23 cellular contexts compared by ENCODE assay signal in the genomic region with DNA sequence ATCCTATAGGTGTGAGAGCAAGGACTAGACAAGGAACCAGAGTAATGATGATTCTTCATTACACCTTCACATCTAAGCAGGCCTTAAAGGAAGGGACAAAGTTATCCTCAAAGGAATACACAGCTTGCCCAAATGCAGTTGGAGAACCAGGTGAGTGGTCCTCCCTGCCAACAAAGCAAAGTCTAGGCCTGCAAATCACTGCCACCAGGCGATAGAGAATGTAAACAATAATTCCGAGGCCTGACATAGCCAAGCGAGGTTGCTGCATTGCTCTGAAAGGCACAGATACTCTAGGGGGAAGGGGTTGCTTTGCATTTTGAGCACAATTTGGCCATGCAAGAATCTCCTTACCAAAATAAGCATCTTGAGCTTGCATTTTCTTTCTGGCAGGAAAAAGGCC.
DNase-seq lines count a peak whose midpoint lies in the region; ATAC-seq, FAIRE-seq and TF ChIP-seq lines count a peak whose summit lies in the region.
"Had no signal": no experiment of that assay in that cellular context is flagged by ENCODE, and none has a peak within 500 bp of the region (broad histone marks: within the 10 kb centered on the region; RNA-seq: fewer than 3 reads in every experiment).

No MANE protein-coding gene starts in this region.

- TF ChIP-seq POLR2A in HepG2 (IDR thresholded peaks at IDR 0.05; ENCODE audit: insufficient read depth in 1 of 2, low read depth in 2 of 2, low read length in 2 of 2) (no peak), transverse colon (IDR thresholded peaks at IDR 0.05) (no peak)

- peaks cover 3% of the 10 kb centered on the region; the same call in 1 of the 2 replicates for H3K9me3 Mint-ChIP-seq in WTC11
- H3K9me3 Mint-ChIP-seq: HFFc6 had no signal

- H3K27me3 ChIP-seq in Loucy (ENCODE audit: insufficient read depth, low read length, poor library complexity, severe bottlenecking) = no peaks in the 10 kb centered on the region
- no peaks in the 10 kb centered on the region for H3K27me3 ChIP-seq in colonic mucosa
- no peaks in the 10 kb centered on the region; a peak in 1 of 5 replicates for H3K27me3 ChIP-seq in HepG2 (ENCODE audit: control insufficient read depth in 1 of 2, insufficient read depth in 2 of 2, low read length in 2 of 2)
- no peaks in the 10 kb centered on the region for H3K27me3 ChIP-seq in transverse colon
- H3K27me3 ChIP-seq: SJCRH30 had no signal

- H3K4me3 ChIP-seq in Loucy (ENCODE audit: low read length, poor library complexity, severe bottlenecking) = no peak overlapping the region
- H3K4me3 ChIP-seq in colonic mucosa = no peak overlapping the region
- no peak overlapping the region for H3K4me3 ChIP-seq in HepG2 (replicated peaks in 1 of 3; ENCODE audit: insufficient read depth in 1 of 3, low read depth in 2 of 3, low read length in 3 of 3)
- no peak overlapping the region for H3K4me3 ChIP-seq in transverse colon
- H3K4me3 ChIP-seq: SJCRH30 had no signal

- no peaks in the 10 kb centered on the region for H3K36me3 ChIP-seq in Loucy (ENCODE audit: insufficient read depth, low read length)
- H3K36me3 ChIP-seq in colonic mucosa = no peaks in the 10 kb centered on the region
- no peaks in the 10 kb centered on the region for H3K36me3 ChIP-seq in HepG2 (replicated peaks in 1 of 2; ENCODE audit: control insufficient read depth in 1 of 2, insufficient read depth in 2 of 2, low read length in 2 of 2)
- H3K36me3 ChIP-seq in transverse colon = no peaks in the 10 kb centered on the region
- H3K36me3 ChIP-seq: SJCRH30 had no signal

- in situ Hi-C loops in HepG2 (cut with HindIII; ENCODE audit: extremely low pct_ligation_motif_present, low pct_unique_long_range_greater_than_20kb) (no loop called here), transverse colon (cut with MboI; ENCODE audit: low pct_ligation_motif_present in 1 of 4, low pct_unique_long_range_greater_than_20kb in 1 of 4, low sequenced_read_pairs in 3 of 4) (no loop called here)

- FAIRE-seq in HepG2 (lab: Jason Lieb, UNC) = no peak
- FAIRE-seq: GM18507, GM19239, RCC 7860 had no signal

- H3K9ac ChIP-seq in Loucy (ENCODE audit: low read depth, low read length, poor library complexity, severe bottlenecking) (no peak overlapping the region), colonic mucosa (ENCODE audit: low read depth in 2 of 2, low read length in 2 of 2) (peak overlapping the region in 1 of 2 donors; percentile 40), HepG2 (ENCODE audit: insufficient read depth, low read depth, low read length) (no peak overlapping the region)

- H3K79me2 ChIP-seq in Loucy (ENCODE audit: insufficient read depth, low read length) = no peaks in the 10 kb centered on the region
- H3K79me2 ChIP-seq in HepG2 (ENCODE audit: insufficient read depth, low read length) = no peaks in the 10 kb centered on the region

- no TSS peak for BruUV-seq in HepG2 (replicated peaks; lab: Mats Ljungman, UMichigan)

- H3F3A ChIP-seq in Loucy (ENCODE audit: low read depth) = no peaks in the 10 kb centered on the region

- H3K36me3 Mint-ChIP-seq in WTC11 = no peaks in the 10 kb centered on the region
- H3K36me3 Mint-ChIP-seq: CD8-positive, alpha-beta T cell had no signal

- intact Hi-C loops in colonic mucosa (cut with DNase I) (no loop called here), HepG2 (cut with micrococcal nuclease; ENCODE audit: unreplicated experiment) (no loop called here), transverse colon (cut with DNase I; ENCODE audit: low total_unique reads) (no loop called here)

- no peak overlapping the region for H3K4me3 Mint-ChIP-seq in WTC11
- H3K4me3 Mint-ChIP-seq: CD8-positive, alpha-beta T cell; H9; HFFc6 had no signal

- H3K4me1 Mint-ChIP-seq in WTC11 = no peaks in the 10 kb centered on the region
- H3K4me1 Mint-ChIP-seq: H9 had no signal

- peaks cover 19% of the 10 kb centered on the region for H3K4me1 ChIP-seq in Loucy (ENCODE audit: insufficient read depth, low read length, poor library complexity, severe bottlenecking)
- H3K4me1 ChIP-seq in colonic mucosa = peaks cover 6% of the 10 kb centered on the region
- peaks cover 47% of the 10 kb centered on the region for H3K4me1 ChIP-seq in HepG2 (ENCODE audit: insufficient read depth, low read length)
- H3K4me1 ChIP-seq in transverse colon = peaks cover 4 to 42% (median 19%) of the 10 kb centered on the region in 4 donors

- CTCF ChIA-PET in HepG2 (lab: Yijun Ruan, JAX; ENCODE audit: low intra/inter-chr PET ratio, low total read pairs) = no interaction called here
- CTCF ChIA-PET in WTC11 (lab: Charles Lee) = no interaction called here

- 11% methylated on average over 3 of the region's 3 CpGs for WGBS in HepG2 (ENCODE audit: low lambda C conversion rate)
- 60% methylated on average over 3 of the region's 3 CpGs; no CpG with 5 or more reads in 1 of the 2 donors for WGBS in transverse colon (ENCODE audit: low coverage in 1 of 2), 2 donors

- H3K27ac ChIP-seq in colonic mucosa = peak overlapping the region; percentile 51
- H3K27ac ChIP-seq in HepG2 (ENCODE audit: extremely low read length, insufficient read depth, low read length) = no peak overlapping the region
- H3K27ac ChIP-seq in transverse colon = peak overlapping the region; percentile 43 to 78 (median 54)
- H3K27ac ChIP-seq: SJCRH30 had no signal

- DNase-seq in colonic mucosa = peak; percentile 40
- no peak for DNase-seq in HepG2 (ENCODE audit: low spot score)
- no peak for DNase-seq in transverse colon
- no peak for DNase-seq in GOT3 (lab: John Stamatoyannopoulos, UW)
- no peak for DNase-seq in iPS-NIHi11 (ENCODE audit: low spot score)
- DNase-seq in WTC11 (ENCODE audit: low spot score) = no peak
- DNase-seq: CD8-positive, alpha-beta T cell; GDM1; H9; HFFc6; KG1; NCI-H1092 treated with DMSO at 0.1 percent for 48 hours; NCI-H1436 treated with DMSO at 0.1 percent for 48 hours; NCI-H1930; NCI-H226; NCI-H510A treated with DMSO at 0.1 percent for 48 hours; NCI-H774; NK-92 treated with Interleukin-12 subunit alpha and Interleukin-12 subunit beta, amount 100 ng/mL, for 24 hours had no signal

- ATAC-seq in HepG2 (peak; percentile 53; the same call in 2 of the 3 replicates), WTC11 (no peak)
- ATAC-seq: CD8-positive, alpha-beta T cell had no signal

- no peak for TF ChIP-seq RAD21 in HepG2 (CRISPR knock-in tag; IDR thresholded peaks at IDR 0.05)

- TF ChIP-seq EP300 in HepG2 (IDR thresholded peaks at IDR 0.05; ENCODE audit: low read depth in 2 of 2, low read length in 2 of 2) (no peak), HepG2 (CRISPR knock-in tag; IDR thresholded peaks at IDR 0.05; ENCODE audit: borderline replicate concordance) (no peak), transverse colon (IDR thresholded peaks at IDR 0.05; ENCODE audit: low read depth) (no peak)

- no peak for TF ChIP-seq CTCF in Loucy (conservative IDR thresholded peaks at IDR 0.05; ENCODE audit: low read length)
- TF ChIP-seq CTCF in colonic mucosa (IDR thresholded peaks at IDR 0.05) = no peak
- peak; percentile 34 for TF ChIP-seq CTCF in HepG2 (CRISPR knock-in tag; IDR thresholded peaks at IDR 0.05)
- TF ChIP-seq CTCF in transverse colon (IDR thresholded peaks at IDR 0.05) = no peak
- no peak for TF ChIP-seq CTCF in WTC11 (IDR thresholded peaks at IDR 0.05)

- H3K4me2 ChIP-seq in Loucy (ENCODE audit: low read depth, low read length, poor library complexity, severe bottlenecking) (peak overlapping the region; percentile 50), HepG2 (ENCODE audit: low read depth, low read length) (peak overlapping the region; percentile 42)

- H3K27me3 Mint-ChIP-seq in WTC11 (ENCODE audit: low read depth) = no peaks in the 10 kb centered on the region; the same call in 1 of the 2 replicates

- POLR2A ChIA-PET in HepG2 (lab: Yijun Ruan, JAX) = no interaction called here
- POLR2A ChIA-PET in WTC11 (lab: Charles Lee) = no interaction called here

- H3K9me3 ChIP-seq in Loucy (ENCODE audit: insufficient read depth, low read depth, low read length) (no peaks in the 10 kb centered on the region), colonic mucosa (no peaks in the 10 kb centered on the region), HepG2 (ENCODE audit: low read length) (no peaks in the 10 kb centered on the region), transverse colon (no peaks in the 10 kb centered on the region)
- H3K9me3 ChIP-seq: SJCRH30 had no signal

- H3K27ac Mint-ChIP-seq in WTC11 = no peak overlapping the region
- H3K27ac Mint-ChIP-seq: CD8-positive, alpha-beta T cell; H9; HFFc6 had no signal

- H4K20me1 ChIP-seq in Loucy (ENCODE audit: insufficient read depth, low read length, poor library complexity, severe bottlenecking) (no peaks in the 10 kb centered on the region), HepG2 (ENCODE audit: insufficient read depth, low read length) (no peaks in the 10 kb centered on the region)

- no peaks in the 10 kb centered on the region for H3K9me2 ChIP-seq in Loucy (replicated peaks; ENCODE audit: low read depth, low read length)

- H2AFZ ChIP-seq in Loucy (ENCODE audit: low read length) (no peak overlapping the region), HepG2 (ENCODE audit: low read length) (no peak overlapping the region)

TF ChIP-seq in HepG2, 621 proteins besides CTCF, POLR2A, EP300 and RAD21 (continues in another document):
- TF ChIP-seq SMC3 (IDR thresholded peaks at IDR 0.05; ENCODE audit: low read length) (no peak), MEF2D (CRISPR knock-in tag; IDR thresholded peaks at IDR 0.05) (no peak), DR1 (CRISPR knock-in tag; IDR thresholded peaks at IDR 0.05) (no peak), NR3C1 (CRISPR knock-in tag; IDR thresholded peaks at IDR 0.05) (no peak), PLRG1 (conservative IDR thresholded peaks at IDR 0.05) (no peak), PHF20 (CRISPR knock-in tag; IDR thresholded peaks at IDR 0.05) (no peak), ZNF350 (CRISPR knock-in tag; IDR thresholded peaks at IDR 0.05; ENCODE audit: borderline replicate concordance, low read depth) (no peak), FOXC1 (CRISPR knock-in tag; IDR thresholded peaks at IDR 0.05; ENCODE audit: borderline replicate concordance) (no peak), GFI1 (CRISPR knock-in tag; IDR thresholded peaks at IDR 0.05; ENCODE audit: borderline replicate concordance) (peak; percentile 63; the same call in 1 of the 2 replicates)

TF ChIP-seq in WTC11, 78 proteins besides CTCF, POLR2A, EP300 and RAD21:
- TF ChIP-seq ZBTB21 (CRISPR knock-in tag; IDR thresholded peaks at IDR 0.05; ENCODE audit: borderline replicate concordance) (no peak), TEAD4 (CRISPR knock-in tag; IDR thresholded peaks at IDR 0.05) (no peak), CREB1 (CRISPR knock-in tag; IDR thresholded peaks at IDR 0.05) (no peak)
